ENCODE assay signal across 9 cellular contexts in the genomic region with DNA sequence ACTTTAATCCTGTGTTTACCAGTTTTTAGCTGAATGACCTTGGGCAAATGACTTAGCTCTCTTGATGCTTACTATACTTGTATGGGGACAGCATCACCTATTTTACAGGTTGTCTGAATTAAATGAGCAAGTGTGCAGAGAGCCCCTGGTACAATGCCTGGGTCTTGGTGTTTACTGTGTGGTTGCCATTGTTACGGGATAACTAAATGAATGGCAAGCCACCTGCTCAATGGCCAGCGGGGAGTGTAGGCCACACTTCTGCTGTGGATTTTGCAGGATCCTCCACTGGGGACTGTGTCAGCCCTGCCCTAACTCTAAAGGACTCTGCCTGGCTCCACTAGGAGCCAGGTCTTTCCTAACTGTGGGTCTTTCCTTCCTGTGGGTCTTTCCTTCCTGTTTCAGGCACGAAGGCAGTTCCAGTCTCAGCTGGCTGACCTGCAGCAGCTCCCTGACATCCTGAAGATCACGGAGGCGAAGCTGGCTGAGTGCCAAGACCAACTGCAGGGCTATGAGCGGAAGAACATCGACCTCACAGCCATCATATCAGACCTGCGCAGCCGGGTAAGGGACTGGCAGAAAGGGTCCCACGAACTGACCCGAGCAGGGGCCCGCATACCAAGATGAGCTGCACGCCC. TPM values are rescaled to one million over a fixed set of nuclear protein-coding genes. Genes with fewer than 3 reads are reported as not detected.
DNase-seq lines count a peak whose midpoint lies in the region; ATAC-seq and TF ChIP-seq lines count a peak whose summit lies in the region.
"Had no signal": no experiment of that assay in that cellular context is flagged by ENCODE, and none has a peak within 500 bp of the region (broad histone marks: within the 10 kb centered on the region; RNA-seq: fewer than 3 reads in every experiment).

No MANE protein-coding gene starts in this region.

- H3K4me3 ChIP-seq in H7 (ENCODE audit: insufficient read depth, low read depth, low read length), result no peak overlapping the region
- H3K4me3 ChIP-seq in colonic mucosa, result no peak overlapping the region

- peak overlapping the region in 7 of 10 donors; percentile 36 to 85 (median 64) for H3K27ac Mint-ChIP-seq in naive thymus-derived CD8-positive, alpha-beta T cell
- H3K27ac Mint-ChIP-seq: activated naive CD8-positive, alpha-beta T cell treated with anti-CD3 and anti-CD28 coated beads, Interleukin-2, amount 10 ng/mL, durations not matched to agents 7 days and 5 days had no signal

- TF ChIP-seq CTCF in colonic mucosa (IDR thresholded peaks at IDR 0.05) (no peak), GM10248 (IDR thresholded peaks at IDR 0.05; ENCODE audit: control extremely low read depth, extremely low read depth, low read depth, missing control alignments) (no peak)

- peak; percentile 13 for DNase-seq in H7
- peak; percentile 29 for DNase-seq in NCI-H2171 treated with DMSO at 0.1 percent for 48 hours (lab: John Stamatoyannopoulos, UW)
- DNase-seq in colonic mucosa, result peak; percentile 69
- peak in 4 of 10 donors; percentile 8 to 33 (median 28) for DNase-seq in naive thymus-derived CD8-positive, alpha-beta T cell
- no peak for DNase-seq in NCI-H1436 treated with DMSO at 0.1 percent for 48 hours (lab: John Stamatoyannopoulos, UW)
- DNase-seq in GM10248 (ENCODE audit: extremely low spot score), result no peak
- DNase-seq: activated naive CD8-positive, alpha-beta T cell treated with anti-CD3 and anti-CD28 coated beads, Interleukin-2, amount 10 ng/mL, durations not matched to agents 7 days and 5 days had no signal

- no peaks in the 10 kb centered on the region for H3K9me3 ChIP-seq in colonic mucosa

- peaks cover 23% of the 10 kb centered on the region for H3K36me3 ChIP-seq in H7 (replicated peaks; ENCODE audit: control insufficient read depth, insufficient read depth, low read length)
- no peaks in the 10 kb centered on the region for H3K36me3 ChIP-seq in colonic mucosa

- peak overlapping the region; percentile 2 for H3K27ac ChIP-seq in colonic mucosa

- no peaks in the 10 kb centered on the region for H3K27me3 Mint-ChIP-seq in naive thymus-derived CD8-positive, alpha-beta T cell
- H3K27me3 Mint-ChIP-seq: activated naive CD8-positive, alpha-beta T cell treated with anti-CD3 and anti-CD28 coated beads, Interleukin-2, amount 10 ng/mL, durations not matched to agents 7 days and 5 days had no signal

- peak overlapping the region in 3 of 10 donors; percentile 6 to 25 (median 9) for H3K4me3 Mint-ChIP-seq in naive thymus-derived CD8-positive, alpha-beta T cell
- H3K4me3 Mint-ChIP-seq: activated naive CD8-positive, alpha-beta T cell treated with anti-CD3 and anti-CD28 coated beads, Interleukin-2, amount 10 ng/mL, durations not matched to agents 7 days and 5 days had no signal

- H3K4me1 Mint-ChIP-seq in naive thymus-derived CD8-positive, alpha-beta T cell, result peaks cover 0 to 16% (median 10%) of the 10 kb centered on the region in 4 donors

- POLR2A ChIA-PET in naive thymus-derived CD8-positive, alpha-beta T cell (lab: Charles Lee), result interaction anchor here (0.6 to 1.4 kb wide), 4 partner anchors 11 to 1233 kb away, joined by 3 to 6 read pairs (median 3); a partner anchor contains a TSS
- POLR2A ChIA-PET in GM10248 (lab: Yijun Ruan, JAX), result no interaction called here

- no peaks in the 10 kb centered on the region for H3K9me3 Mint-ChIP-seq in naive thymus-derived CD8-positive, alpha-beta T cell
- H3K9me3 Mint-ChIP-seq: activated naive CD8-positive, alpha-beta T cell treated with anti-CD3 and anti-CD28 coated beads, Interleukin-2, amount 10 ng/mL, durations not matched to agents 7 days and 5 days had no signal

- peak; percentile 27 to 35 for ATAC-seq in naive thymus-derived CD8-positive, alpha-beta T cell
- no peak for ATAC-seq in HG02981 (IDR thresholded peaks at IDR 0.05; ENCODE audit: unreplicated experiment)
- no peak for ATAC-seq in GM21723 (IDR thresholded peaks at IDR 0.05; ENCODE audit: unreplicated experiment)

- no peaks in the 10 kb centered on the region for H3K4me1 ChIP-seq in colonic mucosa

- peaks cover 0 to 57% (median 2%) of the 10 kb centered on the region in 3 donors for H3K36me3 Mint-ChIP-seq in naive thymus-derived CD8-positive, alpha-beta T cell

- CTCF ChIA-PET in GM10248 (lab: Yijun Ruan, JAX), result interaction anchor here (0.8 to 2.3 kb wide), 4 partner anchors 11 to 132 kb away, joined by 3 to 5 read pairs (median 4); a partner anchor contains a TSS

- no peak overlapping the region for H3K9ac ChIP-seq in colonic mucosa (ENCODE audit: low read depth in 2 of 2, low read length in 2 of 2)

- intact Hi-C loops in colonic mucosa (cut with DNase I), result no loop called here

- H3K27me3 ChIP-seq in H7 (ENCODE audit: control insufficient read depth, insufficient read depth, low read length) (no peaks in the 10 kb centered on the region), colonic mucosa (no peaks in the 10 kb centered on the region)

RNA-seq across cellular contexts. Expression of a gene that starts 10.3 kb away (rescaled TPM):
- 21.2 and 24.5 TPM in 2 replicates for total RNA-seq in H7 (2014; rRNA removed; shearing (Covaris generic))
- 10 to 100 TPM; 30.7 to 44.5 TPM for total RNA-seq in colonic mucosa
- total RNA-seq in naive thymus-derived CD8-positive, alpha-beta T cell, result 10 to 100 TPM; 26.4 to 30.7 TPM
- polyA plus RNA-seq in naive thymus-derived CD8-positive, alpha-beta T cell, result 10 to 100 TPM; 17.4 to 27.9 (median 24.9) TPM

RNA-seq across cellular contexts. Expression of a gene that starts 38.4 kb away (rescaled TPM):
- total RNA-seq in H7 (2014; rRNA removed; shearing (Covaris generic)), result 12.0 and 15.8 TPM in 2 replicates
- total RNA-seq in colonic mucosa, result 10 to 100 TPM; 14.9 to 36.2 TPM
- total RNA-seq in naive thymus-derived CD8-positive, alpha-beta T cell, result 10 to 100 TPM; 34.8 to 36.6 TPM
- 10 to 100 TPM; 15.6 to 32.8 (median 20.6) TPM for polyA plus RNA-seq in naive thymus-derived CD8-positive, alpha-beta T cell

RNA-seq across cellular contexts. Expression of a gene that starts 58.2 kb away (rescaled TPM):
- 124 and 132 TPM in 2 replicates for total RNA-seq in H7 (2014; rRNA removed; shearing (Covaris generic))
- 100 to 1,000 TPM; 263 to 282 TPM for total RNA-seq in colonic mucosa
- 100 to 1,000 TPM; 395 to 402 TPM for total RNA-seq in naive thymus-derived CD8-positive, alpha-beta T cell
- 100 to 1,000 TPM in 1 of 3 donors, 10 to 100 TPM in 2; 38.2 to 117 (median 57.5) TPM for polyA plus RNA-seq in naive thymus-derived CD8-positive, alpha-beta T cell

Comparison
In these comparisons a context has a peak if more than half of its experiments do, and no peak if none do; other contexts are left out.
1. DNase-seq: peak in H7 (single experiment), NCI-H2171 treated with DMSO at 0.1 percent for 48 hours (single experiment) and colonic mucosa (single experiment); none in NCI-H1436 treated with DMSO at 0.1 percent for 48 hours (single experiment) and GM10248 (single experiment).
2. ATAC-seq: peak in naive thymus-derived CD8-positive, alpha-beta T cell (2 of 2); none in HG02981 (single experiment) and GM21723 (single experiment).